8 cellular contexts compared by ENCODE assay signal in the genomic region with DNA sequence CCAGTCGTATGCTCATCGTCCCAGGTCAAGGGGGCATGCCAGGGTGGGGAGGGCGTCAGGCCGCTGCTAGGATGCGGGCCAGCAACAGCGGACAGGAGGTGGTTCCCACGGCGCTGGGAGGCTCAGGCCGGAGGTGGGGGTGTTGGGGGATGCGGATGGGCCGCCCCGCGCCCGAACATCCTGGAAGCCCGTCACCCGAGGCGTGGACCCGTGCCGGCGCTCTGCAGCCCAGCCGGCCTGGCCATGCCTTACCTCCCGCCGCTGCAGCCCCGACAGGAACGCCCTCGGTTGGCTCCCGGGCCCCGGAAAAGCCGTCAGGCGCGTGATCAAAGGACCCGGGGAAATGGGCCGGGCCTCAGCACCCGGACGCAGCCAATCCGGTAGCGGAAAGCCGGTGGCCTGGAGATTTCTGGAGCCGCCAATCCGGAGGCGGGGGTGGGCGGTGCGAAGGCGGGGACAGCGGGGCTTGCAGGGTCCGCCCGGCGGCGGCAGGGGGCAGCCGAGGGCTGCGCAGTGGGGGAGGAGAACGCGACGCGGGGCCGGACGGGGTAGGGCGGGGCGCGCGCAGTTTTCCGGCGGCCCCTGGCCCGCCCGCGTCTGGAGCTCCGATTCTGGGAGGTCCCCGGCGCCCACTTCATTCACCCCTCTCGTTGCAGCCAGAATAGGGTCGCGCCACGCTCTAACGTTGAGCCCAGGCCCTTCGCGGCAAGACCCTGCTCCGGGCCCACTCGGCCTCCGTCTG. TPM values are rescaled to one million over a fixed set of nuclear protein-coding genes. Genes with fewer than 3 reads are reported as not detected.
DNase-seq lines count a peak whose midpoint lies in the region; ATAC-seq and TF ChIP-seq lines count a peak whose summit lies in the region.

A gene (minus strand): TSS at position 280 of the 742 bp plus-strand sequence. CDS start 1,215 bp downstream, outside the sequence.

- H3K36me3 Mint-ChIP-seq in activated T-cell treated with anti-CD3 and anti-CD28 coated beads, Interleukin-2, amount 50 U/mL, for 24 hours (ENCODE audit: low read depth) = peaks cover 38% of the 10 kb centered on the region

- no peaks in the 10 kb centered on the region for H3K36me3 ChIP-seq in KMS-11 (ENCODE audit: insufficient read depth)
- H3K36me3 ChIP-seq in esophagus (ENCODE audit: control insufficient read depth in 2 of 2, insufficient read depth in 2 of 2, low read length in 1 of 2) = peaks cover 0 to 2% of the 10 kb centered on the region in 2 donors
- peaks cover 0 to 4% of the 10 kb centered on the region in 2 donors for H3K36me3 ChIP-seq in muscle layer of duodenum (ENCODE audit: control insufficient read depth in 1 of 2, insufficient read depth in 2 of 2, low read length in 2 of 2)

- H2AFZ ChIP-seq in KMS-11 (ENCODE audit: low read depth) = peak within 1 kb of the TSS; percentile 96

- peak within 1 kb of the TSS; percentile 95 for H3K27ac Mint-ChIP-seq in activated T-cell treated with anti-CD3 and anti-CD28 coated beads, Interleukin-2, amount 50 U/mL, for 24 hours

- H3K4me2 ChIP-seq in KMS-11 = peak within 1 kb of the TSS; percentile 85

- peak within 1 kb of the TSS; percentile 53 for H3K27ac ChIP-seq in KMS-11
- peak within 1 kb of the TSS; percentile 90 to 99 for H3K27ac ChIP-seq in esophagus (ENCODE audit: low read depth in 2 of 2, low read length in 1 of 2)
- peak within 1 kb of the TSS; percentile 67 for H3K27ac ChIP-seq in muscle layer of duodenum (ENCODE audit: low read length)

- H3K27me3 ChIP-seq in KMS-11 (ENCODE audit: insufficient read depth, low read depth) (no peaks in the 10 kb centered on the region), esophagus (ENCODE audit: control insufficient read depth in 1 of 2, insufficient read depth in 2 of 2, low read length in 2 of 2) (no peaks in the 10 kb centered on the region), muscle layer of duodenum (ENCODE audit: low read depth, low read length) (no peaks in the 10 kb centered on the region)

- peak within 1 kb of the TSS; percentile 90 for H3K4me3 Mint-ChIP-seq in activated T-cell treated with anti-CD3 and anti-CD28 coated beads, Interleukin-2, amount 50 U/mL, for 24 hours

- H3K79me2 ChIP-seq in KMS-11 (ENCODE audit: insufficient read depth, low read depth) = peaks cover 6% of the 10 kb centered on the region; the same call in 1 of the 2 replicates

- peak; percentile 71 for ATAC-seq in GM21717 (IDR thresholded peaks at IDR 0.05; ENCODE audit: unreplicated experiment)

- DNase-seq in DMS53 treated with DMSO at 0.1 percent for 48 hours (lab: John Stamatoyannopoulos, UW; ENCODE audit: unreplicated experiment) = peak; percentile 69
- DNase-seq in activated T-cell treated with anti-CD3 and anti-CD28 coated beads, Interleukin-2, amount 50 U/mL, for 24 hours = peak; percentile 100
- DNase-seq in stimulated activated CD8-positive, alpha-beta memory T cell treated with anti-CD3 and anti-CD28 coated beads, Interleukin-7, amount 100 ng/mL, for 24 hours (ENCODE audit: low read depth) = peak; percentile 96

- H3K4me3 ChIP-seq in KMS-11 (IDR thresholded peaks at IDR 0.05; ENCODE audit: insufficient read depth, low read depth, low read length) (no peak within 1 kb of the TSS), esophagus (ENCODE audit: low read depth in 1 of 2, low read length in 2 of 2) (peak within 1 kb of the TSS; percentile 59 to 69), muscle layer of duodenum (ENCODE audit: low read depth in 1 of 2, low read length in 2 of 2) (peak within 1 kb of the TSS; percentile 82 to 87)

- H4K20me1 ChIP-seq in KMS-11 (ENCODE audit: insufficient read depth) = no peaks in the 10 kb centered on the region

- 0% methylated on average over 59 to 79 of the region's 79 CpGs for WGBS in esophagus, 2 donors

- H3K4me1 ChIP-seq in KMS-11 (ENCODE audit: low read depth, poor library complexity, severe bottlenecking) = peaks cover 39% of the 10 kb centered on the region
- peaks cover 13 to 16% of the 10 kb centered on the region in 2 donors for H3K4me1 ChIP-seq in esophagus (ENCODE audit: control insufficient read depth in 2 of 2, insufficient read depth in 2 of 2, low read length in 1 of 2)
- H3K4me1 ChIP-seq in muscle layer of duodenum (ENCODE audit: control insufficient read depth in 1 of 2, insufficient read depth in 2 of 2, low read length in 2 of 2) = peaks cover 3 to 20% of the 10 kb centered on the region in 2 donors

- H3K4me1 Mint-ChIP-seq in activated T-cell treated with anti-CD3 and anti-CD28 coated beads, Interleukin-2, amount 50 U/mL, for 24 hours (ENCODE audit: low read depth) = peaks cover 54% of the 10 kb centered on the region

- peak within 1 kb of the TSS; percentile 73 for H3K9ac ChIP-seq in KMS-11

- H3K9me3 ChIP-seq in esophagus (ENCODE audit: control insufficient read depth in 2 of 2, insufficient read depth in 1 of 2, low read depth in 1 of 2, low read length in 1 of 2) = no peaks in the 10 kb centered on the region
- H3K9me3 ChIP-seq in muscle layer of duodenum (ENCODE audit: control insufficient read depth in 1 of 2, low read length in 2 of 2) = no peaks in the 10 kb centered on the region

- no peaks in the 10 kb centered on the region for H3K9me3 Mint-ChIP-seq in activated T-cell treated with anti-CD3 and anti-CD28 coated beads, Interleukin-2, amount 50 U/mL, for 24 hours

- peak; percentile 59 for TF ChIP-seq CTCF in KMS-11 (conservative IDR thresholded peaks at IDR 0.05; ENCODE audit: low read depth, low read length)

- H3K27me3 Mint-ChIP-seq in activated T-cell treated with anti-CD3 and anti-CD28 coated beads, Interleukin-2, amount 50 U/mL, for 24 hours = no peaks in the 10 kb centered on the region

TF ChIP-seq in PFSK-1, 5 proteins besides CTCF, POLR2A, EP300 and RAD21:
- TF ChIP-seq POLR2AphosphoS5 (IDR thresholded peaks at IDR 0.05; ENCODE audit: low read depth, low read length) (peak; percentile 85), FOXP2 (optimal IDR thresholded peaks at IDR 0.05; ENCODE audit: borderline replicate concordance, extremely low read depth, extremely low read length, insufficient read depth) (no peak)

RNA-seq across cellular contexts. Expression of the gene that starts here (rescaled TPM):
- polyA plus RNA-seq in PFSK-1 (2012; ENCODE audit: insufficient read length, low read depth) = 56.8 TPM
- 10 to 100 TPM; 31.7 to 36.6 TPM for polyA plus RNA-seq in esophagus
